In the genomic region with DNA sequence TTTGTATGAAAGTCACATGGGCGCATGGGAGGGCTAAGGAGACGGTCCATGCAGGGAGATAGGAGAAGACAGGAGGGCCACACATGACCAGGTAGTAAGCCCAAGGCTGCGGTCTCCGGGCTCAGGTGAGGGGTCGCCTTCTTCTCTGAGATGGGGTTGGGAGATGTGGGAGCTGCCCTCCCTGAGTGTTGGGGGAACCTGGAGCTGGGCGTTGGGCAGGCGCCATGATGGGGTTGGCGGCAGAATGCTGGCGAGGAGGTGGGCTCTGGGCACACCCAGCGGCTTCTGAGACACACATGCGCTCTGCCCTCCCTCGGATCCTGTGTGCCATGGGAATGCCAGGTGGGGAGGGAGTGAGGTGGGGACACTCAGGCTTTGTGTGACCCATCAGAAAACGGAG, we compare ENCODE assay signal across 1 cellular context.
TF ChIP-seq lines count a peak whose summit lies in the region.

No MANE protein-coding gene starts in this region.

TF ChIP-seq in H1, 55 proteins besides CTCF, POLR2A, EP300 and RAD21 (continued from another document):
- TF ChIP-seq CBX5 (IDR thresholded peaks at IDR 0.05; ENCODE audit: low read depth, low read length) = no peak
- TF ChIP-seq SP1 (IDR thresholded peaks at IDR 0.05; ENCODE audit: low read depth, low read length) = no peak
- TF ChIP-seq KDM1A (IDR thresholded peaks at IDR 0.05; ENCODE audit: borderline replicate concordance, low read length) = no peak
- no peak for TF ChIP-seq NANOG (IDR thresholded peaks at IDR 0.05; ENCODE audit: insufficient read depth, low read depth, low read length, poor library complexity, severe bottlenecking)
- TF ChIP-seq KDM5A (IDR thresholded peaks at IDR 0.05; ENCODE audit: low read length) = no peak
TF ChIP-seq in H1: peak in this region for 0.
